In the genomic region with DNA sequence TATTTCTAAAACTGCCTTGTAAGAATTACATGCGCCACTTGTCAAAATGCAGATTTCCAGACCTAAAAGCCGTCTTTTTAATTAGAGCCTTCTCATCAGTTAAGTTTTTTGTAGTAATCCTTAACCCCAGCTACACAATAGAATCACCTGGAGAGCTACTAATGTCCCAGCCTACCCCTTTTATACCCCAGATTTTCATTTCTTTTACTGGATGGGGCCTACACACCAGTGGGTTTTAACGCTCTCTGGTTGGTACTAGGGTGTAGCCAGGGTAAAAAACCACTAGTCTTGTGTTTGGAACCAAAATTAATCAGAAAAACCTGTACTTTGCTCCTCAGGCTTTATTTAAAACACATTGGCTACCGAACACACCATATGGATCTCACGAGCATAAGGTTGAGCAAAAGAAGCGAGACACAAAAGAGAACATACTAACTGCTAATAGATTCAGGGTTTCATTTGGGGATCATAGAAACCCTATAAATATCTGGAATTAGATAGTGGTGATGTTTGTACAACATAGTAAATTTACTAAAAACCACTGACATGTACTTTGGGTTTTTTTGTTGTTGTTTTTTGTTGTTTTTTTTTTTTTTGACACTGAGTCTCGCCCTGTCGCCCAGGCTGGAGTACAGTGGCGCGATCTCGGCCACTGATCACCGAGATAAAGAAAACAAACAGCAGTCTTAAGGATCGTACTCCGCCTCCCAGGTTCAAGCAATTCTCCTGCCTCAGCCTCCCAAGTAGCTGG, we compare ENCODE assay signal across 2 cellular contexts.
TF ChIP-seq lines count a peak whose summit lies in the region.

No MANE protein-coding gene starts in this region.

TF ChIP-seq in A549, 52 proteins besides CTCF, POLR2A, EP300 and RAD21 (continued from another document):
- TF ChIP-seq HOXB5 (CRISPR knock-in tag; IDR thresholded peaks at IDR 0.05) (no peak), PHF8 (IDR thresholded peaks at IDR 0.05; ENCODE audit: borderline replicate concordance, low read depth) (no peak), FOXS1 (CRISPR knock-in tag; IDR thresholded peaks at IDR 0.05) (no peak), ZSCAN20 (CRISPR knock-in tag; IDR thresholded peaks at IDR 0.05) (no peak), HEYL (CRISPR knock-in tag; IDR thresholded peaks at IDR 0.05) (no peak), CHD2 (IDR thresholded peaks at IDR 0.05; ENCODE audit: low read length, partially characterized antibody) (no peak), RFX5 (IDR thresholded peaks at IDR 0.05) (no peak)

TF ChIP-seq in WTC11, 78 proteins besides CTCF, POLR2A, EP300 and RAD21 (continued from another document):
- TF ChIP-seq, protein P1, sequence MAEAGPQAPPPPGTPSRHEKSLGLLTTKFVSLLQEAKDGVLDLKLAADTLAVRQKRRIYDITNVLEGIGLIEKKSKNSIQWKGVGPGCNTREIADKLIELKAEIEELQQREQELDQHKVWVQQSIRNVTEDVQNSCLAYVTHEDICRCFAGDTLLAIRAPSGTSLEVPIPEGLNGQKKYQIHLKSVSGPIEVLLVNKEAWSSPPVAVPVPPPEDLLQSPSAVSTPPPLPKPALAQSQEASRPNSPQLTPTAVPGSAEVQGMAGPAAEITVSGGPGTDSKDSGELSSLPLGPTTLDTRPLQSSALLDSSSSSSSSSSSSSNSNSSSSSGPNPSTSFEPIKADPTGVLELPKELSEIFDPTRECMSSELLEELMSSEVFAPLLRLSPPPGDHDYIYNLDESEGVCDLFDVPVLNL (CRISPR knock-in tag; IDR thresholded peaks at IDR 0.05; ENCODE audit: borderline replicate concordance, low read depth), result no peak
- no peak for TF ChIP-seq SOX15 (CRISPR knock-in tag; IDR thresholded peaks at IDR 0.05)
- TF ChIP-seq, protein P2, sequence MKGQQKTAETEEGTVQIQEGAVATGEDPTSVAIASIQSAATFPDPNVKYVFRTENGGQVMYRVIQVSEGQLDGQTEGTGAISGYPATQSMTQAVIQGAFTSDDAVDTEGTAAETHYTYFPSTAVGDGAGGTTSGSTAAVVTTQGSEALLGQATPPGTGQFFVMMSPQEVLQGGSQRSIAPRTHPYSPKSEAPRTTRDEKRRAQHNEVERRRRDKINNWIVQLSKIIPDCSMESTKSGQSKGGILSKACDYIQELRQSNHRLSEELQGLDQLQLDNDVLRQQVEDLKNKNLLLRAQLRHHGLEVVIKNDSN (CRISPR knock-in tag; IDR thresholded peaks at IDR 0.05), result no peak
- no peak for TF ChIP-seq MXD4 (CRISPR knock-in tag; IDR thresholded peaks at IDR 0.05; ENCODE audit: borderline replicate concordance)
- TF ChIP-seq GTF2I (CRISPR knock-in tag; conservative IDR thresholded peaks at IDR 0.05), result no peak
- TF ChIP-seq CBFB (CRISPR knock-in tag; IDR thresholded peaks at IDR 0.05; ENCODE audit: low read depth), result no peak
- no peak for TF ChIP-seq ZNF263 (CRISPR knock-in tag; IDR thresholded peaks at IDR 0.05; ENCODE audit: low read depth)
- TF ChIP-seq NFATC4 (CRISPR knock-in tag; IDR thresholded peaks at IDR 0.05), result no peak
- no peak for TF ChIP-seq ZNF138 (CRISPR knock-in tag; conservative IDR thresholded peaks at IDR 0.05)
